In the genomic region with DNA sequence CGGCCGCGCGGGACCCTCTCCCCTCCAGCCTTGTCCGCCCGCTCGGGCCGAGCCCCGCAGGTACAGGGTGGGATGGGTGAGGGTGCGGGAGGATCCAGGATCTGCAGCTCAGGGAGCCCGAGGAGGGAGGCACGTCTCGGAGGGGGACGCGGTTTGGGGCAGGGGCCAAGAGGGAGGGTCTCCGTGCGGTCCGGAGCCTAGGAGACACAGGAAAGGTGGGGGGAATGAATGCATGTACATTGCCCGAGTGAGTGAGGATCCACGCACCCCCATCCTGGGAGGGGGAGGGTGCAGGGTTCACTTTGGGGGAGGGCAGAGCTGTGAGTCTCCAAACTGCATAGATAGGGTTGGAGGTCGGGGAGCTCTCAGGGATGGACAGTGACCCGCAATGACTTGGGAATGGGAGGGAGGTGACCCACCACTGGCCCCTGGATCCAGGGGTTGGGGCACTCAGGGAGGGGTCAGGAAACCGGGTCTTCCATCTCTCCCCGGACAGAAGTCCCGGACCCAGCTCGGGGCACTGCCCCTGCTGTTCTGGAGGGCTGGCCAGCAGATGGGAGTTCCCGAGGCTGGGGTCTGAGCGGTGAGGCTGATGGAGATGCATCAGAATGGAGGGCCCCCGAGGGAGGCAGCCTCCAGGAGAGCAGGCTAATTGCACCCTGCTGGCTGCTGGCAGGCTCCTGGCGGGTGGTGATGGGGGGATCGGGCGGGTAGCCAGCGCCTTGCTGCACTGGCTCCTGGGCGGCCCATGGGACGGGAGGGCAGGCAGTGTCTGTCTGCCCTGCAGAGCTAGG, we compare ENCODE assay signal across 13 cellular contexts. TPM values are rescaled to one million over a fixed set of nuclear protein-coding genes. Genes with fewer than 3 reads are reported as not detected.
DNase-seq lines count a peak whose midpoint lies in the region; ATAC-seq lines count a peak whose summit lies in the region.
"Had no signal": no experiment of that assay in that cellular context is flagged by ENCODE, and none has a peak within 500 bp of the region (broad histone marks: within the 10 kb centered on the region; RNA-seq: fewer than 3 reads in every experiment).

No MANE protein-coding gene starts in this region.

- no peak overlapping the region for H3K27ac Mint-ChIP-seq in activated naive CD8-positive, alpha-beta T cell
- H3K27ac Mint-ChIP-seq in activated naive CD8-positive, alpha-beta T cell treated with anti-CD3 and anti-CD28 coated beads, Interleukin-2, amount 50 U/mL, for 24 hours: no peak overlapping the region
- no peak overlapping the region for H3K27ac Mint-ChIP-seq in T-cell
- H3K27ac Mint-ChIP-seq in stimulated activated naive B cell treated with anti-CD40 and anti-IgM and Interleukin-4, amounts not matched to agents 10 μg/mL and 1 μg/mL and 100 μg/mL, for 72 hours: peak overlapping the region; percentile 82
- H3K27ac Mint-ChIP-seq: activated naive CD4-positive, alpha-beta T cell treated with anti-CD3 and anti-CD28 coated beads, Interleukin-2, amount 10 ng/mL, durations not matched to agents 7 days and 5 days had no signal

- H3K27me3 Mint-ChIP-seq in activated naive CD8-positive, alpha-beta T cell: peaks cover 18% of the 10 kb centered on the region
- H3K27me3 Mint-ChIP-seq in activated naive CD8-positive, alpha-beta T cell treated with anti-CD3 and anti-CD28 coated beads, Interleukin-2, amount 50 U/mL, for 24 hours: peaks cover 40% of the 10 kb centered on the region
- H3K27me3 Mint-ChIP-seq in T-cell: peaks cover 40 to 53% of the 10 kb centered on the region in 2 donors
- H3K27me3 Mint-ChIP-seq in stimulated activated naive B cell treated with anti-CD40 and anti-IgM and Interleukin-4, amounts not matched to agents 10 μg/mL and 1 μg/mL and 100 μg/mL, for 72 hours: peaks cover 43 to 59% of the 10 kb centered on the region in 2 donors

- H3K4me3 Mint-ChIP-seq in activated naive CD8-positive, alpha-beta T cell: peak overlapping the region; percentile 75
- no peak overlapping the region for H3K4me3 Mint-ChIP-seq in activated naive CD8-positive, alpha-beta T cell treated with anti-CD3 and anti-CD28 coated beads, Interleukin-2, amount 50 U/mL, for 24 hours
- peak overlapping the region; percentile 24 to 62 (median 31) for H3K4me3 Mint-ChIP-seq in T-cell
- peak overlapping the region; percentile 52 to 67 for H3K4me3 Mint-ChIP-seq in stimulated activated naive B cell treated with anti-CD40 and anti-IgM and Interleukin-4, amounts not matched to agents 10 μg/mL and 1 μg/mL and 100 μg/mL, for 72 hours
- H3K4me3 Mint-ChIP-seq: activated naive CD4-positive, alpha-beta T cell treated with anti-CD3 and anti-CD28 coated beads, Interleukin-2, amount 10 ng/mL, durations not matched to agents 7 days and 5 days had no signal

- H3K4me1 Mint-ChIP-seq in activated naive CD8-positive, alpha-beta T cell (ENCODE audit: low read depth): peaks cover 7% of the 10 kb centered on the region
- H3K4me1 Mint-ChIP-seq in activated naive CD8-positive, alpha-beta T cell treated with anti-CD3 and anti-CD28 coated beads, Interleukin-2, amount 50 U/mL, for 24 hours: peaks cover 10% of the 10 kb centered on the region
- peaks cover 6 to 17% (median 9%) of the 10 kb centered on the region in 3 donors for H3K4me1 Mint-ChIP-seq in T-cell
- peaks cover 8 to 18% of the 10 kb centered on the region in 2 donors for H3K4me1 Mint-ChIP-seq in stimulated activated naive B cell treated with anti-CD40 and anti-IgM and Interleukin-4, amounts not matched to agents 10 μg/mL and 1 μg/mL and 100 μg/mL, for 72 hours

- in situ Hi-C loops in KBM-7 (cut with MboI; ENCODE audit: low pct_unique_long_range_greater_than_20kb, low sequenced_read_pairs): no loop called here

- CTCF ChIA-PET in T-cell (lab: Charles Lee): interaction anchor here in 1 of 2 donors (0.6 kb wide), 1 partner anchor 11 kb away, joined by 3 read pairs; no protein-coding TSS in a partner anchor

- H3K9me3 Mint-ChIP-seq in activated naive CD8-positive, alpha-beta T cell (ENCODE audit: low read depth): no peaks in the 10 kb centered on the region
- no peaks in the 10 kb centered on the region for H3K9me3 Mint-ChIP-seq in activated naive CD8-positive, alpha-beta T cell treated with anti-CD3 and anti-CD28 coated beads, Interleukin-2, amount 50 U/mL, for 24 hours
- no peaks in the 10 kb centered on the region for H3K9me3 Mint-ChIP-seq in T-cell
- no peaks in the 10 kb centered on the region for H3K9me3 Mint-ChIP-seq in stimulated activated naive B cell treated with anti-CD40 and anti-IgM and Interleukin-4, amounts not matched to agents 10 μg/mL and 1 μg/mL and 100 μg/mL, for 72 hours
- H3K9me3 Mint-ChIP-seq: activated naive CD4-positive, alpha-beta T cell treated with anti-CD3 and anti-CD28 coated beads, Interleukin-2, amount 10 ng/mL, durations not matched to agents 7 days and 5 days had no signal

- no peaks in the 10 kb centered on the region for H3K36me3 Mint-ChIP-seq in activated naive CD8-positive, alpha-beta T cell
- no peaks in the 10 kb centered on the region for H3K36me3 Mint-ChIP-seq in activated naive CD8-positive, alpha-beta T cell treated with anti-CD3 and anti-CD28 coated beads, Interleukin-2, amount 50 U/mL, for 24 hours (ENCODE audit: low read depth)
- H3K36me3 Mint-ChIP-seq in T-cell: no peaks in the 10 kb centered on the region
- no peaks in the 10 kb centered on the region for H3K36me3 Mint-ChIP-seq in stimulated activated naive B cell treated with anti-CD40 and anti-IgM and Interleukin-4, amounts not matched to agents 10 μg/mL and 1 μg/mL and 100 μg/mL, for 72 hours
- H3K36me3 Mint-ChIP-seq: activated naive CD4-positive, alpha-beta T cell treated with anti-CD3 and anti-CD28 coated beads, Interleukin-2, amount 10 ng/mL, durations not matched to agents 7 days and 5 days had no signal

- POLR2A ChIA-PET in T-cell (lab: Charles Lee): no interaction called here

- no peak for DNase-seq in activated naive CD8-positive, alpha-beta T cell treated with anti-CD3 and anti-CD28 coated beads, Interleukin-2, amount 50 U/mL, for 24 hours
- no peak for DNase-seq in T-cell
- peak; percentile 63 for DNase-seq in iPS-NIHi11 (ENCODE audit: low spot score)
- DNase-seq in stimulated activated naive B cell treated with anti-CD40 and anti-IgM and Interleukin-4, amounts not matched to agents 10 μg/mL and 1 μg/mL and 100 μg/mL, for 72 hours: no peak
- DNase-seq in NCI-H2107 treated with DMSO at 0.1 percent for 48 hours (lab: John Stamatoyannopoulos, UW; ENCODE audit: unreplicated experiment): no peak
- DNase-seq in mesenteric fat pad (ENCODE audit: low spot score): no peak
- DNase-seq in KBM-7: no peak
- DNase-seq: activated naive CD4-positive, alpha-beta T cell treated with anti-CD3 and anti-CD28 coated beads, Interleukin-2, amount 10 ng/mL, durations not matched to agents 7 days and 5 days; heart right ventricle; MM.1S; stimulated activated CD4-positive, alpha-beta T cell treated with anti-CD3 and anti-CD28 coated beads, Interleukin-15, amount 100 ng/mL, for 24 hours; stimulated activated naive CD4-positive, alpha-beta T cell had no signal

- ATAC-seq in activated naive CD8-positive, alpha-beta T cell treated with anti-CD3 and anti-CD28 coated beads, Interleukin-2, amount 50 U/mL, for 24 hours: no peak
- ATAC-seq in T-cell (replicated peaks in 1 of 4): peak in 1 of 4 experiments; percentile 21
- no peak for ATAC-seq in stimulated activated naive B cell treated with anti-CD40 and anti-IgM and Interleukin-4, amounts not matched to agents 10 μg/mL and 1 μg/mL and 100 μg/mL, for 72 hours (replicated peaks)

RNA-seq across cellular contexts. Expression of a gene that starts 0.5 kb away (rescaled TPM):
- total RNA-seq in T-cell (not detected), mesenteric fat pad (0.13 TPM)

RNA-seq across cellular contexts. Expression of a gene that starts 34.6 kb away (rescaled TPM):
- 10 to 100 TPM; 24.8 to 51.1 (median 41.5) TPM for total RNA-seq in T-cell
- 78.9 TPM for total RNA-seq in mesenteric fat pad

RNA-seq across cellular contexts. Expression of a gene that starts 40.5 kb away (rescaled TPM):
- total RNA-seq in T-cell (100 to 1,000 TPM; 163 to 195 (median 188) TPM), mesenteric fat pad (26.0 TPM)
